In the genomic region with DNA sequence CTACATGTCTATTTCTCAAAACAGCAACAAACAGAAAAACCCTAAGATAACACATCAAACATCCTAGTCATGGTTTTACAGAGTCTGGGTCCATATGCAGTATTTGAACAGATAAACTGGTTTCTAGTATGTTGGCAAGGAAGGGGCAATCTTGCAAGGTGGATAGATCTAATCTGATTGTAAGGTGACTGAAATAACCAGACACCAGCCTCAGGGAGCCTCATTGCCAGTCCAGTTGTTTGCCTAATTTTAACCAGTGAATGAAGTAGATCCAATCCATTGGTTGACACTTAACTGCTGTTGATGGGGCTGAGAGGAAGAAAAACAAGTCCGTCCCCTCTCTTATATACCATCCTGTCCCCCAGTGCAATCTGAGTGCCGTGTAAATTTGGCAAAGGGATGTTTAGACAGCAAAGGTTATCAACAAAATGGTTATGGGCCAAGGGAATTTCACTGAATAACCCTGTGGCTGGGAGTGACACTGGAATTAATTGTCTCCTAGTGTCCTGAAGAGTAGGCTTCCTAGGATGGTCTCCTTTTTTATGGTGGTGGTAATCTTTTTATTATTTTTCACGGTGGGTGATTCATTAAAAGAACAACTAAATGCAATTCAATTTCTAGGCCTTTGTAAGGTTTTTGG, we compare ENCODE assay signal across 16 cellular contexts.
DNase-seq lines count a peak whose midpoint lies in the region; FAIRE-seq and TF ChIP-seq lines count a peak whose summit lies in the region.
"Had no signal": no experiment of that assay in that cellular context is flagged by ENCODE, and none has a peak within 500 bp of the region (broad histone marks: within the 10 kb centered on the region; RNA-seq: fewer than 3 reads in every experiment).

No MANE protein-coding gene starts in this region.

- TF ChIP-seq POLR2A in GM12892 (IDR thresholded peaks at IDR 0.05; ENCODE audit: low read depth, low read length) = no peak
- no peak for TF ChIP-seq POLR2A in erythroblast (IDR thresholded peaks at IDR 0.05; ENCODE audit: low read length)
- TF ChIP-seq POLR2A in spleen (IDR thresholded peaks at IDR 0.05) = no peak

- H3K4me1 ChIP-seq in spleen = peaks cover 0 to 26% (median 10%) of the 10 kb centered on the region in 6 donors

- intact Hi-C loops in spleen (cut with DNase I; ENCODE audit: low total_unique reads) = loop anchor here (2.0 kb wide), 1 partner anchor 173 kb away; no protein-coding TSS in a partner anchor

- H3K4me3 ChIP-seq in LNCaP clone FGC (ENCODE audit: low read depth, low read length) (no peak overlapping the region), spleen (no peak overlapping the region)
- H3K4me3 ChIP-seq: adrenal gland, GM12878, MG63, upper lobe of left lung had no signal

- H3K9me3 ChIP-seq in spleen = no peaks in the 10 kb centered on the region
- H3K9me3 ChIP-seq: adrenal gland, upper lobe of left lung had no signal

- DNase-seq in GM12892 (ENCODE audit: insufficient read length) (no peak), LNCaP clone FGC (ENCODE audit: low read depth) (peak; percentile 56), erythroblast (lab: John Stamatoyannopoulos, UW) (peak; percentile 58 to 61), spleen (no peak), AG20443 (ENCODE audit: low spot score) (no peak), NCI-H1105 treated with DMSO at 0.1 percent for 48 hours (lab: John Stamatoyannopoulos, UW) (no peak)
- no peak for DNase-seq in effector CD8-positive, alpha-beta T cell (lab: John Stamatoyannopoulos, UW)
- DNase-seq: MG63, NCI-H1417 treated with DMSO at 0.1 percent for 48 hours, retina, upper lobe of left lung had no signal

- 45 to 81% (median 67%) methylated on average over 3 of the region's 3 CpGs for WGBS in spleen, 5 donors

- no peaks in the 10 kb centered on the region for H3K36me3 ChIP-seq in spleen
- H3K36me3 ChIP-seq: adrenal gland, brain microvascular endothelial cell, MG63, upper lobe of left lung had no signal

- H3K27me3 ChIP-seq in spleen (replicated peaks in 1 of 7) = no peaks in the 10 kb centered on the region
- H3K27me3 ChIP-seq: adrenal gland, brain microvascular endothelial cell, MG63, upper lobe of left lung had no signal

- peak overlapping the region in 5 of 8 donors; percentile 2 to 43 (median 29) for H3K27ac ChIP-seq in spleen
- H3K27ac ChIP-seq: adrenal gland, brain microvascular endothelial cell had no signal

- TF ChIP-seq CTCF in LNCaP clone FGC (IDR thresholded peaks at IDR 0.05; ENCODE audit: control insufficient read depth, extremely low read depth, insufficient read depth) (no peak), spleen (IDR thresholded peaks at IDR 0.05 in 8 of 11, conservative IDR thresholded peaks at IDR 0.05 in 3 of 11) (no peak)

- peak; percentile 36 for FAIRE-seq in GM12892 (lab: Jason Lieb, UNC)
- FAIRE-seq: D721Med, GM12878, H54 had no signal

Comparison
In these comparisons a context has a peak if more than half of its experiments do, and no peak if none do; other contexts are left out.
1. DNase-seq: peak in LNCaP clone FGC (single experiment) and erythroblast (2 of 2); none in GM12892 (single experiment), spleen (single experiment), effector CD8-positive, alpha-beta T cell (single experiment), AG20443 (single experiment) and NCI-H1105 treated with DMSO at 0.1 percent for 48 hours (single experiment).